8 cellular contexts compared by ENCODE assay signal in genomic region chr17:44501866-44502265, GRCh38. TPM values are rescaled to one million over a fixed set of nuclear protein-coding genes. Genes with fewer than 3 reads are reported as not detected.
A peak's percentile ranks its signal among the peaks of the same experiment; 100 is the strongest.
DNase-seq lines count a peak whose midpoint lies in the region; ATAC-seq, FAIRE-seq and TF ChIP-seq lines count a peak whose summit lies in the region.

No MANE protein-coding gene starts in this region.

- DNase-seq in heart right ventricle (no peak), cardiac septum (ENCODE audit: low spot score) (no peak), kidney (no peak), thyroid gland (no peak), SK-N-DZ (ENCODE audit: low spot score) (no peak), mucosa of gallbladder (ENCODE audit: low spot score) (no peak)

- no peaks in the 10 kb centered on the region for H3K9me3 Mint-ChIP-seq in activated T-helper 17 cell treated with anti-CD3 and anti-CD28 coated beads, Interleukin-2, amount 50 U/mL, for 72 hours

- H3K36me3 ChIP-seq in heart right ventricle: no peaks in the 10 kb centered on the region
- H3K36me3 ChIP-seq in kidney (ENCODE audit: control insufficient read depth in 1 of 2, insufficient read depth in 2 of 2, low read length in 2 of 2): no peaks in the 10 kb centered on the region
- no peaks in the 10 kb centered on the region for H3K36me3 ChIP-seq in thyroid gland

- 8 to 13% methylated on average over 3 of the region's 3 CpGs for WGBS in heart right ventricle, 2 donors
- WGBS in thyroid gland, 2 donors: 18 to 19% methylated on average over 3 of the region's 3 CpGs

- H3K4me1 ChIP-seq in heart right ventricle: peaks cover 7 to 63% (median 46%) of the 10 kb centered on the region in 9 donors
- peaks cover 8 to 11% of the 10 kb centered on the region in 2 donors for H3K4me1 ChIP-seq in kidney (ENCODE audit: control insufficient read depth in 1 of 2, insufficient read depth in 1 of 2, low read depth in 1 of 2, low read length in 2 of 2)
- H3K4me1 ChIP-seq in thyroid gland: peaks cover 27 to 41% of the 10 kb centered on the region in 2 donors

- no peak for FAIRE-seq in kidney (lab: Jason Lieb, UNC)

- TF ChIP-seq CTCF in heart right ventricle (IDR thresholded peaks at IDR 0.05) (no peak), kidney (IDR thresholded peaks at IDR 0.05; ENCODE audit: borderline replicate concordance, extremely low read depth, insufficient read depth) (no peak), thyroid gland (IDR thresholded peaks at IDR 0.05) (no peak)

- H3K9me3 ChIP-seq in heart right ventricle (no peaks in the 10 kb centered on the region), kidney (ENCODE audit: control insufficient read depth in 1 of 2, low read length in 2 of 2) (no peaks in the 10 kb centered on the region), thyroid gland (no peaks in the 10 kb centered on the region)

- intact Hi-C loops in heart right ventricle (cut with DNase I) (loop anchor here in 2 of 10 donors (5.0 to 10.0 kb wide), 2 partner anchors 60 to 117 kb away; partner anchors contain the start of gene ITGA2B (in 1 of the 2)), cardiac septum (cut with DNase I) (loop anchor here (5.0 to 10.0 kb wide), 2 partner anchors 35 to 287 kb away; partner anchors contain the start of gene UBTF), kidney (cut with DNase I) (no loop called here), thyroid gland (cut with DNase I) (no loop called here)

- H3K4me3 ChIP-seq in heart right ventricle: peak overlapping the region in 9 of 10 donors; percentile 60 to 97 (median 77)
- peak overlapping the region; percentile 89 to 94 for H3K4me3 ChIP-seq in kidney (ENCODE audit: low read length in 2 of 2)
- H3K4me3 ChIP-seq in thyroid gland (replicated peaks in 1 of 3): peak overlapping the region in 2 of 3 donors; percentile 76 to 99

- no peak for ATAC-seq in heart right ventricle
- ATAC-seq in activated T-helper 17 cell treated with anti-CD3 and anti-CD28 coated beads, Interleukin-2, amount 50 U/mL, for 72 hours (replicated peaks): no peak
- no peak for ATAC-seq in HG02938 (IDR thresholded peaks at IDR 0.05; ENCODE audit: unreplicated experiment)

- H3K27me3 ChIP-seq in heart right ventricle (peaks cover 0 to 2% (median 0%) of the 10 kb centered on the region in 7 donors), thyroid gland (no peaks in the 10 kb centered on the region)

- H3K27me3 Mint-ChIP-seq in activated T-helper 17 cell treated with anti-CD3 and anti-CD28 coated beads, Interleukin-2, amount 50 U/mL, for 72 hours: peaks cover 2% of the 10 kb centered on the region

- no peak for TF ChIP-seq POLR2A in thyroid gland (IDR thresholded peaks at IDR 0.05)

- H3K9ac ChIP-seq in kidney (ENCODE audit: low read length in 2 of 2): peak overlapping the region in 1 of 2 donors; percentile 10

- H3K27ac Mint-ChIP-seq in activated T-helper 17 cell treated with anti-CD3 and anti-CD28 coated beads, Interleukin-2, amount 50 U/mL, for 72 hours: peak overlapping the region; percentile 98

- peaks cover 24% of the 10 kb centered on the region for H3K36me3 Mint-ChIP-seq in activated T-helper 17 cell treated with anti-CD3 and anti-CD28 coated beads, Interleukin-2, amount 50 U/mL, for 72 hours (ENCODE audit: low read depth)

- H3K4me1 Mint-ChIP-seq in activated T-helper 17 cell treated with anti-CD3 and anti-CD28 coated beads, Interleukin-2, amount 50 U/mL, for 72 hours: peaks cover 13% of the 10 kb centered on the region

- H3K4me3 Mint-ChIP-seq in activated T-helper 17 cell treated with anti-CD3 and anti-CD28 coated beads, Interleukin-2, amount 50 U/mL, for 72 hours: peak overlapping the region; percentile 96

- H3K27ac ChIP-seq in heart right ventricle: peak overlapping the region in 6 of 10 donors; percentile 86 to 91 (median 90)
- H3K27ac ChIP-seq in kidney (ENCODE audit: low read depth in 2 of 2, low read length in 2 of 2): no peak overlapping the region
- H3K27ac ChIP-seq in thyroid gland: peak overlapping the region in 1 of 3 donors; percentile 90

RNA-seq across cellular contexts. Expression of gene GPATCH8, which starts 1.3 kb away (rescaled TPM):
- total RNA-seq in heart right ventricle (10 to 100 TPM; 19.3 to 25.1 (median 22.0) TPM), cardiac septum (23.8 TPM), kidney (47.0 TPM), thyroid gland (100 to 1,000 TPM in 1 of 4 donors, 10 to 100 TPM in 3; 52.7 to 106 (median 57.7) TPM), mucosa of gallbladder (33.3 TPM)
- polyA plus RNA-seq in heart right ventricle (10 to 100 TPM in 1 of 2 donors, 1 to 10 TPM in 1; 5.8 to 23.3 TPM), kidney (ENCODE audit: insufficient read depth, low read depth, low replicate concordance) (3.5 TPM)
- total RNA-seq in activated T-helper 17 cell treated with anti-CD3 and anti-CD28 coated beads, Interleukin-2, amount 50 U/mL, for 72 hours: 10 to 100 TPM; 40.3 to 43.7 TPM
- 16.3 and 23.3 TPM in 2 replicates for polyA plus RNA-seq in SK-N-DZ (2014; cell fraction: cytosol; rRNA removed)
- 13.2 and 32.5 TPM in 2 replicates for polyA plus RNA-seq in SK-N-DZ (2014; cell fraction: nucleus; rRNA removed)

RNA-seq across cellular contexts. Expression of gene FZD2, which starts 55.4 kb away (rescaled TPM):
- total RNA-seq in heart right ventricle (1 to 10 TPM in 9 of 10 donors, under 1 TPM in 1; 0.92 to 6.9 (median 4.0) TPM), cardiac septum (5.7 TPM), kidney (4.7 TPM), thyroid gland (1 to 10 TPM; 1.8 to 7.1 (median 4.5) TPM), mucosa of gallbladder (7.7 TPM)
- polyA plus RNA-seq in heart right ventricle (1 to 10 TPM; 2.9 to 3.0 TPM), kidney (ENCODE audit: insufficient read depth, low read depth, low replicate concordance) (5.5 TPM)
- not detected for total RNA-seq in activated T-helper 17 cell treated with anti-CD3 and anti-CD28 coated beads, Interleukin-2, amount 50 U/mL, for 72 hours
- polyA plus RNA-seq in SK-N-DZ (2014; cell fraction: cytosol; rRNA removed): 19.7 and 19.9 TPM in 2 replicates
- polyA plus RNA-seq in SK-N-DZ (2014; cell fraction: nucleus; rRNA removed): 12.7 and 14.5 TPM in 2 replicates

Comparison
In these comparisons a context has a peak if more than half of its experiments do, and no peak if none do; other contexts are left out.
1. H3K27ac ChIP-seq: peak in heart right ventricle (6 of 10); none in kidney (0 of 2).
2. Peak in every context shown above with its lines, with median percentiles within 50 percentile points of each other: H3K4me3 ChIP-seq.